9 cellular contexts compared by ENCODE assay signal in the genomic region with DNA sequence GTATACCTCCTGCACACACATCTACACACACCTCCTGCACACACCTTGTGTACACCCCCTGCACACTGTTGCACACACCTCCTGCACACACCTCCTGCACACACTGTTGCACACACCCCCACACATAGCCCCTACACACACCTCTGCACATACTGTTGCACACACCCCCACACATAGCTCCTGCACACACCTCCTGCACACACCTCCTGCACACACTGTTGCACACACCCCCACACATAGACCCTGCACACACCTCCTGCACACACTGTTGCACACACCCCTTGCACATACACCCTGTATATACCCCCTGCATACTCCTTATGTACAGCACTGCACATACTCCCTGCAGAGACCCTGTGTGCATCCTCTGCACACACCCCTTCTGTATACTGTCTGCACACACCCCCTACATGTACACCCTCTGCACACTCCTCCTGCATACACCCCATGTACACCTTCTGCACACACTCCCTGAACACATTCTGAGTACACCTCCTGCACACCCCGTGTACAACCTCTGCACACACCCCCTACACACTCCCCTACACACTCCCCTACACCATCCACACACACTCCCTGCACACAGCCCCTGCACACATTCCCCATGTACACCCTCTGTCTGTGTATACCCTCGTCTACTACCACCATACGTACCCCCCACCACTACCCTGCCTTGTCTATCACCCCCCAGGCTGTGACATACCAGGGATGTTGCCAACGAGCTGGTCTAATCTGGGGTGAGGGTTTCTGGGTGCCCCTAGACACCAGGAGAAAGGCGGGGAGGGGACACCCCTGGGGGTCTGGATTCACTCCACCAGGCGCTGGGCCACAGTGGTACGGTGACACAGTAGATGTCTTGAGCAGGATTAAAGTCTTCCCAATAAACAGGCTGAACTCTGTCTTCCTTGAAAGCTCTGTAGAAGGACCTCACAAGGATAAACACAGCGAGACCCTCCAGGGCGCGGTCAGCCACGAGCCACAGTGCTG. TPM values are rescaled to one million over a fixed set of nuclear protein-coding genes. Genes with fewer than 3 reads are reported as not detected.
DNase-seq lines count a peak whose midpoint lies in the region; ATAC-seq and TF ChIP-seq lines count a peak whose summit lies in the region.
"Had no signal": no experiment of that assay in that cellular context is flagged by ENCODE, and none has a peak within 500 bp of the region (broad histone marks: within the 10 kb centered on the region; RNA-seq: fewer than 3 reads in every experiment).

No MANE protein-coding gene starts in this region.

- H3K9me3 Mint-ChIP-seq in activated CD4-positive, alpha-beta T cell treated with anti-CD3 and anti-CD28 coated beads, Interleukin-2, amount 10 ng/mL, durations not matched to agents 7 days and 5 days, result peaks cover 4% of the 10 kb centered on the region
- H3K9me3 Mint-ChIP-seq in activated naive CD8-positive, alpha-beta T cell treated with anti-CD3 and anti-CD28 coated beads for 36 hours, result peaks cover 8% of the 10 kb centered on the region

- peak overlapping the region; percentile 62 for H3K27ac Mint-ChIP-seq in activated CD4-positive, alpha-beta T cell treated with anti-CD3 and anti-CD28 coated beads, Interleukin-2, amount 10 ng/mL, durations not matched to agents 7 days and 5 days
- peak overlapping the region; percentile 61 for H3K27ac Mint-ChIP-seq in activated naive CD8-positive, alpha-beta T cell treated with anti-CD3 and anti-CD28 coated beads for 36 hours

- no peak for TF ChIP-seq EP300 in suprapubic skin (IDR thresholded peaks at IDR 0.05)

- H3K4me1 Mint-ChIP-seq in activated CD4-positive, alpha-beta T cell treated with anti-CD3 and anti-CD28 coated beads, Interleukin-2, amount 10 ng/mL, durations not matched to agents 7 days and 5 days, result peaks cover 44% of the 10 kb centered on the region
- H3K4me1 Mint-ChIP-seq in activated naive CD8-positive, alpha-beta T cell treated with anti-CD3 and anti-CD28 coated beads for 36 hours, result peaks cover 37% of the 10 kb centered on the region

- intact Hi-C loops in left lung (cut with DNase I), result no loop called here

- POLR2A ChIA-PET in activated CD4-positive, alpha-beta T cell treated with anti-CD3 and anti-CD28 coated beads, Interleukin-2, amount 10 ng/mL, durations not matched to agents 7 days and 5 days (lab: Charles Lee), result interaction anchor here (1.1 kb wide), 1 partner anchor 164 kb away, joined by 3 read pairs; no protein-coding TSS in a partner anchor

- no peak for TF ChIP-seq POLR2A in suprapubic skin (IDR thresholded peaks at IDR 0.05)

- H3K36me3 ChIP-seq in left lung, result no peaks in the 10 kb centered on the region
- no peaks in the 10 kb centered on the region for H3K36me3 ChIP-seq in suprapubic skin
- H3K36me3 ChIP-seq: adrenal gland had no signal

- H3K4me1 ChIP-seq in left lung (peaks cover 0 to 14% of the 10 kb centered on the region in 2 donors), suprapubic skin (peaks cover 14% of the 10 kb centered on the region)

- H3K27me3 ChIP-seq in left lung, result peaks cover 4 to 30% of the 10 kb centered on the region in 2 donors
- no peaks in the 10 kb centered on the region for H3K27me3 ChIP-seq in suprapubic skin
- H3K27me3 ChIP-seq: adrenal gland had no signal

- H3K36me3 Mint-ChIP-seq in activated CD4-positive, alpha-beta T cell treated with anti-CD3 and anti-CD28 coated beads, Interleukin-2, amount 10 ng/mL, durations not matched to agents 7 days and 5 days (ENCODE audit: low read depth), result peaks cover 20% of the 10 kb centered on the region
- peaks cover 23% of the 10 kb centered on the region for H3K36me3 Mint-ChIP-seq in activated naive CD8-positive, alpha-beta T cell treated with anti-CD3 and anti-CD28 coated beads for 36 hours

- WGBS in suprapubic skin, result 68% methylated on average over 5 of the region's 11 CpGs

- no peaks in the 10 kb centered on the region for H3K27me3 Mint-ChIP-seq in activated CD4-positive, alpha-beta T cell treated with anti-CD3 and anti-CD28 coated beads, Interleukin-2, amount 10 ng/mL, durations not matched to agents 7 days and 5 days
- H3K27me3 Mint-ChIP-seq in activated naive CD8-positive, alpha-beta T cell treated with anti-CD3 and anti-CD28 coated beads for 36 hours, result peaks cover 14% of the 10 kb centered on the region

- ATAC-seq in left lung (no peak), HG02885 (IDR thresholded peaks at IDR 0.05; ENCODE audit: poor library complexity, unreplicated experiment) (no peak)

- CTCF ChIA-PET in activated CD4-positive, alpha-beta T cell treated with anti-CD3 and anti-CD28 coated beads, Interleukin-2, amount 10 ng/mL, durations not matched to agents 7 days and 5 days (lab: Charles Lee), result no interaction called here

- TF ChIP-seq CTCF in left lung (IDR thresholded peaks at IDR 0.05) (no peak), suprapubic skin (IDR thresholded peaks at IDR 0.05) (no peak)

- H3K9me3 ChIP-seq in left lung (no peaks in the 10 kb centered on the region), suprapubic skin (no peaks in the 10 kb centered on the region)
- H3K9me3 ChIP-seq: adrenal gland had no signal

- H3K4me3 ChIP-seq in left lung (peak overlapping the region; percentile 78 to 88), suprapubic skin (peak overlapping the region; percentile 97)

- H3K4me3 Mint-ChIP-seq in activated CD4-positive, alpha-beta T cell treated with anti-CD3 and anti-CD28 coated beads, Interleukin-2, amount 10 ng/mL, durations not matched to agents 7 days and 5 days, result peak overlapping the region; percentile 79
- H3K4me3 Mint-ChIP-seq in activated naive CD8-positive, alpha-beta T cell treated with anti-CD3 and anti-CD28 coated beads for 36 hours, result peak overlapping the region; percentile 79

- H3K27ac ChIP-seq in left lung (no peak overlapping the region), suprapubic skin (no peak overlapping the region)
- H3K27ac ChIP-seq: adrenal gland had no signal

- no peak for DNase-seq in activated CD4-positive, alpha-beta T cell treated with anti-CD3 and anti-CD28 coated beads, Interleukin-2, amount 10 ng/mL, durations not matched to agents 7 days and 5 days
- no peak for DNase-seq in activated CD4-positive, alpha-beta T cell treated with anti-CD3 and anti-CD28 coated beads for 4 hours
- DNase-seq in activated naive CD8-positive, alpha-beta T cell treated with anti-CD3 and anti-CD28 coated beads for 36 hours, result no peak
- DNase-seq in left lung (no peak), suprapubic skin (ENCODE audit: low spot score in 2 of 2) (peak; percentile 28 to 50), NCI-H2107 treated with DMSO at 0.1 percent for 48 hours (lab: John Stamatoyannopoulos, UW; ENCODE audit: unreplicated experiment) (no peak), globus pallidus (ENCODE audit: low spot score) (no peak)

RNA-seq across cellular contexts. Expression of gene CEP72, which starts 1.1 kb away (rescaled TPM):
- total RNA-seq in activated CD4-positive, alpha-beta T cell treated with anti-CD3 and anti-CD28 coated beads, Interleukin-2, amount 10 ng/mL, durations not matched to agents 7 days and 5 days, result 10 to 100 TPM; 28.2 to 31.6 TPM
- total RNA-seq in activated naive CD8-positive, alpha-beta T cell treated with anti-CD3 and anti-CD28 coated beads for 36 hours, result 10 to 100 TPM; 21.9 to 23.8 TPM
- 10 to 100 TPM in 1 of 2 donors, 1 to 10 TPM in 1; 5.5 to 13.1 TPM for total RNA-seq in left lung
- 10 to 100 TPM in 2 of 4 donors, 1 to 10 TPM in 2; 8.3 to 13.6 (median 10.9) TPM for total RNA-seq in suprapubic skin

Comparison
In these comparisons a context has a peak if more than half of its experiments do, and no peak if none do; other contexts are left out.
1. DNase-seq: peak in suprapubic skin (2 of 2); none in activated CD4-positive, alpha-beta T cell treated with anti-CD3 and anti-CD28 coated beads, Interleukin-2, amount 10 ng/mL, durations not matched to agents 7 days and 5 days (single experiment), activated CD4-positive, alpha-beta T cell treated with anti-CD3 and anti-CD28 coated beads for 4 hours (0 of 2), activated naive CD8-positive, alpha-beta T cell treated with anti-CD3 and anti-CD28 coated beads for 36 hours (single experiment), left lung (0 of 2), NCI-H2107 treated with DMSO at 0.1 percent for 48 hours (single experiment) and globus pallidus (single experiment).